In genomic region chr2:6352906-6353515, GRCh38 we compare ENCODE assay signal across 8 cellular contexts.
DNase-seq lines count a peak whose midpoint lies in the region; ATAC-seq and TF ChIP-seq lines count a peak whose summit lies in the region.

No MANE protein-coding gene starts in this region.

- H3K4me1 ChIP-seq in Panc1 (ENCODE audit: control insufficient read depth, insufficient read depth, low read length) (no peaks in the 10 kb centered on the region), smooth muscle cell (ENCODE audit: low read depth) (no peaks in the 10 kb centered on the region)

- peak overlapping the region; percentile 20 for H2AFZ ChIP-seq in smooth muscle cell (ENCODE audit: low read depth)

- H3K36me3 Mint-ChIP-seq in glutamatergic neuron (ENCODE audit: unreplicated experiment): no peaks in the 10 kb centered on the region
- no peaks in the 10 kb centered on the region for H3K36me3 Mint-ChIP-seq in activated T-cell treated with anti-CD3 and anti-CD28 coated beads, Interleukin-2, amount 50 U/mL, for 24 hours (ENCODE audit: low read depth)

- no peak for ATAC-seq in Panc1
- no peak for ATAC-seq in GM19023 (IDR thresholded peaks at IDR 0.05; ENCODE audit: unreplicated experiment)

- DNase-seq in NCI-H187 (lab: John Stamatoyannopoulos, UW): peak; percentile 31 to 53
- no peak for DNase-seq in NCI-H187 treated with DMSO at 0.1 percent for 48 hours (lab: John Stamatoyannopoulos, UW)
- no peak for DNase-seq in Panc1 (ENCODE audit: low read depth, low spot score)
- DNase-seq in glutamatergic neuron: peak; percentile 82
- DNase-seq in smooth muscle cell (lab: John Stamatoyannopoulos, UW; ENCODE audit: unreplicated experiment): peak; percentile 15
- DNase-seq in activated T-cell treated with anti-CD3 and anti-CD28 coated beads, Interleukin-2, amount 50 U/mL, for 24 hours: no peak
- no peak for DNase-seq in GM19240 (ENCODE audit: insufficient read length, low spot score)

- intact Hi-C loops in Panc1 (cut with micrococcal nuclease; ENCODE audit: unreplicated experiment): loop anchor here (10.0 kb wide), 1 partner anchor 422 kb away; no protein-coding TSS in a partner anchor

- peaks cover 10% of the 10 kb centered on the region for H3K4me1 Mint-ChIP-seq in glutamatergic neuron (ENCODE audit: low read depth, unreplicated experiment)
- H3K4me1 Mint-ChIP-seq in activated T-cell treated with anti-CD3 and anti-CD28 coated beads, Interleukin-2, amount 50 U/mL, for 24 hours (ENCODE audit: low read depth): no peaks in the 10 kb centered on the region

- H4K20me1 ChIP-seq in smooth muscle cell (ENCODE audit: low read depth): no peaks in the 10 kb centered on the region

- H3K9ac ChIP-seq in smooth muscle cell (ENCODE audit: low read depth): no peak overlapping the region

- TF ChIP-seq CTCF in Panc1 (IDR thresholded peaks at IDR 0.05): peak; percentile 52
- peak; percentile 87 for TF ChIP-seq CTCF in glutamatergic neuron (IDR thresholded peaks at IDR 0.05; ENCODE audit: partially characterized antibody, unreplicated experiment)
- TF ChIP-seq CTCF in smooth muscle cell (IDR thresholded peaks at IDR 0.05; ENCODE audit: borderline replicate concordance, insufficient read depth, poor library complexity, severe bottlenecking): peak; percentile 84

- in situ Hi-C loops in Panc1 (cut with HindIII; ENCODE audit: low pct_unique_long_range_greater_than_20kb, low sequenced_read_pairs): no loop called here

- BruUV-seq in Panc1 (replicated peaks; lab: Mats Ljungman, UMichigan): no TSS peak

- no peak overlapping the region for H3K4me2 ChIP-seq in smooth muscle cell

- H3K36me3 ChIP-seq in Panc1 (ENCODE audit: control insufficient read depth, insufficient read depth, low read length) (no peaks in the 10 kb centered on the region), smooth muscle cell (ENCODE audit: low read depth) (no peaks in the 10 kb centered on the region)

- H3K27ac Mint-ChIP-seq in glutamatergic neuron (ENCODE audit: unreplicated experiment): no peak overlapping the region
- H3K27ac Mint-ChIP-seq in activated T-cell treated with anti-CD3 and anti-CD28 coated beads, Interleukin-2, amount 50 U/mL, for 24 hours: no peak overlapping the region

- H3K4me3 ChIP-seq in Panc1 (ENCODE audit: low read depth in 2 of 2, low read length in 2 of 2): no peak overlapping the region
- H3K4me3 ChIP-seq in smooth muscle cell: no peak overlapping the region

- H3K27me3 ChIP-seq in Panc1 (ENCODE audit: control insufficient read depth, insufficient read depth, low read length) (no peaks in the 10 kb centered on the region), smooth muscle cell (ENCODE audit: low read depth) (no peaks in the 10 kb centered on the region)

- no peak overlapping the region for H3K27ac ChIP-seq in Panc1 (ENCODE audit: low read length)
- no peak overlapping the region for H3K27ac ChIP-seq in smooth muscle cell (ENCODE audit: low read depth)

- H3K9me3 ChIP-seq in Panc1 (ENCODE audit: control insufficient read depth, insufficient read depth, low read depth, low read length) (no peaks in the 10 kb centered on the region), smooth muscle cell (replicated peaks; ENCODE audit: low read depth) (no peaks in the 10 kb centered on the region)

- POLR2A ChIA-PET in Panc1 (lab: Charles Lee): no interaction called here

- CTCF ChIA-PET in Panc1 (lab: Charles Lee): no interaction called here

- 42% methylated on average over 8 of the region's 8 CpGs for WGBS in smooth muscle cell (ENCODE audit: low lambda C conversion rate)

- H3K79me2 ChIP-seq in smooth muscle cell (ENCODE audit: low read depth): no peaks in the 10 kb centered on the region

- no peaks in the 10 kb centered on the region for H3F3A ChIP-seq in smooth muscle cell (ENCODE audit: low read depth)

- no peak overlapping the region for H3K4me3 Mint-ChIP-seq in glutamatergic neuron (ENCODE audit: unreplicated experiment)
- H3K4me3 Mint-ChIP-seq in activated T-cell treated with anti-CD3 and anti-CD28 coated beads, Interleukin-2, amount 50 U/mL, for 24 hours: no peak overlapping the region

- no peaks in the 10 kb centered on the region for H3K27me3 Mint-ChIP-seq in glutamatergic neuron (ENCODE audit: unreplicated experiment)
- H3K27me3 Mint-ChIP-seq in activated T-cell treated with anti-CD3 and anti-CD28 coated beads, Interleukin-2, amount 50 U/mL, for 24 hours: no peaks in the 10 kb centered on the region

- H3K9me3 Mint-ChIP-seq in glutamatergic neuron (ENCODE audit: unreplicated experiment): peaks cover 1% of the 10 kb centered on the region
- peaks cover 5% of the 10 kb centered on the region for H3K9me3 Mint-ChIP-seq in activated T-cell treated with anti-CD3 and anti-CD28 coated beads, Interleukin-2, amount 50 U/mL, for 24 hours

Comparison
In these comparisons a context has a peak if more than half of its experiments do, and no peak if none do; other contexts are left out.
1. DNase-seq: peak in NCI-H187 (2 of 2), glutamatergic neuron (single experiment) and smooth muscle cell (single experiment); none in NCI-H187 treated with DMSO at 0.1 percent for 48 hours (single experiment), Panc1 (single experiment), activated T-cell treated with anti-CD3 and anti-CD28 coated beads, Interleukin-2, amount 50 U/mL, for 24 hours (single experiment) and GM19240 (single experiment).
2. Peak in every context shown above with its lines, with median percentiles within 50 percentile points of each other: CTCF ChIP-seq.